ENCODE assay signal across 19 cellular contexts in genomic region chr2:7363906-7364305, GRCh38.
DNase-seq lines count a peak whose midpoint lies in the region; ATAC-seq, FAIRE-seq and TF ChIP-seq lines count a peak whose summit lies in the region.
"Had no signal": no experiment of that assay in that cellular context is flagged by ENCODE, and none has a peak within 500 bp of the region (broad histone marks: within the 10 kb centered on the region; RNA-seq: fewer than 3 reads in every experiment).

No MANE protein-coding gene starts in this region.

- intact Hi-C loops in body of pancreas (cut with DNase I): no loop called here

- no peak overlapping the region for H3K4ac ChIP-seq in trophoblast cell (ENCODE audit: low read depth, low read length)

- H3K4me2 ChIP-seq in OCI-LY3 (ENCODE audit: low read length): no peak overlapping the region
- no peak overlapping the region for H3K4me2 ChIP-seq in trophoblast cell (ENCODE audit: low read length)

- H2AK5ac ChIP-seq in trophoblast cell (ENCODE audit: low read length): no peak overlapping the region

- H3K18ac ChIP-seq in trophoblast cell (ENCODE audit: low read length): no peak overlapping the region

- H3K9me3 ChIP-seq in BE2C (no peaks in the 10 kb centered on the region), OCI-LY3 (ENCODE audit: insufficient read depth, low read length) (0 out of 2 replicates have a peak, but pooled peaks cover 4% of the 10 kb centered on the region), endodermal cell (ENCODE audit: control insufficient read depth, low read length) (peaks cover 4% of the 10 kb centered on the region), trophoblast cell (ENCODE audit: insufficient read depth, low read depth, low read length) (no peaks in the 10 kb centered on the region), body of pancreas (no peaks in the 10 kb centered on the region)
- H3K9me3 ChIP-seq: suprapubic skin had no signal

- no peaks in the 10 kb centered on the region for H3K27me3 ChIP-seq in BE2C
- H3K27me3 ChIP-seq in OCI-LY3 (ENCODE audit: low read depth, low read length): 0 out of 2 replicates have a peak, but pooled peaks cover 16% of the 10 kb centered on the region
- H3K27me3 ChIP-seq in endodermal cell (ENCODE audit: control insufficient read depth, insufficient read depth, low read length, poor library complexity, severe bottlenecking): no peaks in the 10 kb centered on the region
- H3K27me3 ChIP-seq in trophoblast cell (ENCODE audit: insufficient read depth, low read length): no peaks in the 10 kb centered on the region
- no peaks in the 10 kb centered on the region for H3K27me3 ChIP-seq in body of pancreas
- H3K27me3 ChIP-seq: adrenal gland, suprapubic skin had no signal

- no peak overlapping the region for H3K27ac ChIP-seq in OCI-LY3 (ENCODE audit: low read length)
- H3K27ac ChIP-seq in endodermal cell (ENCODE audit: low read depth, low read length): no peak overlapping the region
- H3K27ac ChIP-seq in trophoblast cell (ENCODE audit: low read depth, low read length): no peak overlapping the region
- H3K27ac ChIP-seq in body of pancreas: no peak overlapping the region
- H3K27ac ChIP-seq: adrenal gland, suprapubic skin had no signal

- ATAC-seq in body of pancreas: no peak
- ATAC-seq: activated T-helper 17 cell treated with anti-CD3 and anti-CD28 coated beads, Interleukin-2, amount 50 U/mL, for 72 hours; WTC11 had no signal

- no peaks in the 10 kb centered on the region for H4K20me1 ChIP-seq in OCI-LY3 (ENCODE audit: insufficient read depth, low read length)

- no peak overlapping the region for H2BK120ac ChIP-seq in trophoblast cell (ENCODE audit: insufficient read depth, low read length, poor library complexity)

- no peak overlapping the region for H3K14ac ChIP-seq in trophoblast cell (ENCODE audit: low read length)

- peak; percentile 56 for FAIRE-seq in GM12891 (lab: Jason Lieb, UNC)
- FAIRE-seq: G401.6 had no signal

- H3K79me2 ChIP-seq in OCI-LY3 (ENCODE audit: low read length): no peaks in the 10 kb centered on the region
- H3K79me2 ChIP-seq in trophoblast cell (ENCODE audit: control insufficient read depth, insufficient read depth, low read length, poor library complexity): no peaks in the 10 kb centered on the region

- H3K36me3 ChIP-seq in BE2C (no peaks in the 10 kb centered on the region), OCI-LY3 (replicated peaks; ENCODE audit: low read depth, low read length) (no peaks in the 10 kb centered on the region), endodermal cell (ENCODE audit: control insufficient read depth, insufficient read depth, low read length) (no peaks in the 10 kb centered on the region), trophoblast cell (ENCODE audit: control insufficient read depth in 1 of 2, insufficient read depth in 2 of 2, low read length in 2 of 2) (no peaks in the 10 kb centered on the region), body of pancreas (replicated peaks in 1 of 2; ENCODE audit: insufficient read depth in 1 of 2, low read depth in 2 of 2) (no peaks in the 10 kb centered on the region)
- H3K36me3 ChIP-seq: adrenal gland, suprapubic skin had no signal

- 83% methylated on average over 3 of the region's 3 CpGs; no CpG with 5 or more reads in 1 of the 2 experiments for WGBS in endodermal cell (ENCODE audit: insufficient coverage in 1 of 2, insufficient read length in 1 of 2), 2 experiments
- WGBS in trophoblast cell (ENCODE audit: extremely low coverage, insufficient coverage, insufficient read length): no CpG with 5 or more reads among the region's 3 CpGs
- 96 to 98% methylated on average over 3 of the region's 3 CpGs for WGBS in body of pancreas, 2 donors

- no peak for TF ChIP-seq POLR2A in GM12891 (IDR thresholded peaks at IDR 0.05; ENCODE audit: low read depth, low read length)
- TF ChIP-seq POLR2A in body of pancreas (IDR thresholded peaks at IDR 0.05): no peak

- no peak overlapping the region for H2BK12ac ChIP-seq in trophoblast cell (ENCODE audit: low read length)

- H3K79me1 ChIP-seq in trophoblast cell (ENCODE audit: low read length): no peaks in the 10 kb centered on the region

- H3K4me1 Mint-ChIP-seq in endodermal cell: peaks cover 19% of the 10 kb centered on the region
- H3K4me1 Mint-ChIP-seq: activated T-helper 17 cell treated with anti-CD3 and anti-CD28 coated beads, Interleukin-2, amount 50 U/mL, for 72 hours; naive B cell; WTC11 had no signal

- H3K27me3 Mint-ChIP-seq in endodermal cell (ENCODE audit: insufficient read depth): peaks cover 1% of the 10 kb centered on the region
- H3K27me3 Mint-ChIP-seq: naive B cell had no signal

- H3K9me3 Mint-ChIP-seq in endodermal cell: peaks cover 4% of the 10 kb centered on the region

- H4K91ac ChIP-seq in trophoblast cell (ENCODE audit: low read depth, low read length): no peak overlapping the region

- H2BK5ac ChIP-seq in trophoblast cell (ENCODE audit: low read depth, low read length, poor library complexity): no peak overlapping the region

- TF ChIP-seq CTCF in BE2C (IDR thresholded peaks at IDR 0.05; ENCODE audit: low read depth, low read length) (peak; percentile 58), OCI-LY3 (IDR thresholded peaks at IDR 0.05; ENCODE audit: low read depth, low read length) (peak; percentile 52), endodermal cell (conservative IDR thresholded peaks at IDR 0.05) (peak; percentile 75), body of pancreas (IDR thresholded peaks at IDR 0.05) (peak in 3 of 7 experiments; percentile 5 to 23 (median 9))

- no peak overlapping the region for H3K9ac ChIP-seq in OCI-LY3 (ENCODE audit: low read length)
- no peak overlapping the region for H3K9ac ChIP-seq in endodermal cell (ENCODE audit: extremely low read depth, low read length, poor library complexity, severe bottlenecking)
- no peak overlapping the region for H3K9ac ChIP-seq in trophoblast cell (ENCODE audit: low read length)

- DNase-seq in BE2C (peak; percentile 21), GM12891 (ENCODE audit: insufficient read length, low spot score) (no peak), endodermal cell (no peak), trophoblast cell (no peak), kidney glomerular epithelial cell (lab: John Stamatoyannopoulos, UW) (no peak), body of pancreas (no peak), amygdala (lab: John Stamatoyannopoulos, UW) (no peak)
- DNase-seq: activated CD8-positive, alpha-beta memory T cell treated with anti-CD3 and anti-CD28 coated beads for 24 hours; adrenal gland; foreskin melanocyte; naive B cell; posterior cingulate gyrus; stimulated activated CD4-positive, alpha-beta T cell treated with anti-CD3 and anti-CD28 coated beads, Interleukin-4, amount 100 ng/mL, for 1 hour; SW 1271 had no signal

- no peak overlapping the region for H4K12ac ChIP-seq in trophoblast cell (ENCODE audit: low read depth, low read length)

- no peak overlapping the region for H3K27ac Mint-ChIP-seq in endodermal cell
- H3K27ac Mint-ChIP-seq: activated T-helper 17 cell treated with anti-CD3 and anti-CD28 coated beads, Interleukin-2, amount 50 U/mL, for 72 hours; naive B cell; WTC11 had no signal

- no peaks in the 10 kb centered on the region for H3K36me3 Mint-ChIP-seq in endodermal cell (ENCODE audit: low read depth)

- no peak overlapping the region for H4K8ac ChIP-seq in trophoblast cell (ENCODE audit: low read depth, low read length)

- no peak overlapping the region for H3K23ac ChIP-seq in trophoblast cell (ENCODE audit: low read length)

- H2AFZ ChIP-seq in OCI-LY3 (ENCODE audit: low read depth, low read length) (no peak overlapping the region), trophoblast cell (ENCODE audit: insufficient read depth, low read length, poor library complexity) (no peak overlapping the region)

- no peaks in the 10 kb centered on the region for H3K4me1 ChIP-seq in BE2C
- H3K4me1 ChIP-seq in OCI-LY3 (ENCODE audit: low read length): peaks cover 2% of the 10 kb centered on the region; the same call in 1 of the 2 replicates
- no peaks in the 10 kb centered on the region for H3K4me1 ChIP-seq in endodermal cell (ENCODE audit: control insufficient read depth, insufficient read depth, low read length)
- no peaks in the 10 kb centered on the region for H3K4me1 ChIP-seq in trophoblast cell (ENCODE audit: control insufficient read depth in 1 of 2, insufficient read depth in 2 of 2, low read length in 2 of 2)
- peaks cover 4% of the 10 kb centered on the region for H3K4me1 ChIP-seq in body of pancreas
- H3K4me1 ChIP-seq: adrenal gland, suprapubic skin had no signal

- H3K4me3 ChIP-seq in BE2C (ENCODE audit: low read depth, low read length) (no peak overlapping the region), OCI-LY3 (ENCODE audit: low read length) (no peak overlapping the region), endodermal cell (ENCODE audit: low read length) (no peak overlapping the region), trophoblast cell (ENCODE audit: low read depth, low read length) (no peak overlapping the region), body of pancreas (no peak overlapping the region)
- H3K4me3 ChIP-seq: adrenal gland, suprapubic skin had no signal

- H3K4me3 Mint-ChIP-seq in endodermal cell: no peak overlapping the region
- H3K4me3 Mint-ChIP-seq: activated T-helper 17 cell treated with anti-CD3 and anti-CD28 coated beads, Interleukin-2, amount 50 U/mL, for 72 hours; naive B cell; WTC11 had no signal

TF ChIP-seq in GM12891, 5 proteins besides CTCF, POLR2A, EP300 and RAD21:
- TF ChIP-seq POLR2AphosphoS5 (IDR thresholded peaks at IDR 0.05; ENCODE audit: low read depth, low read length): no peak
- TF ChIP-seq POU2F2 (IDR thresholded peaks at IDR 0.05; ENCODE audit: low read depth, low read length): no peak
- no peak for TF ChIP-seq PAX5 (IDR thresholded peaks at IDR 0.05; ENCODE audit: insufficient read depth, low read length, severe bottlenecking)
- no peak for TF ChIP-seq SPI1 (IDR thresholded peaks at IDR 0.05; ENCODE audit: low read depth, low read length)
- no peak for TF ChIP-seq TAF1 (IDR thresholded peaks at IDR 0.05; ENCODE audit: low read depth, low read length)
